8 cellular contexts compared by ENCODE assay signal in the genomic region with DNA sequence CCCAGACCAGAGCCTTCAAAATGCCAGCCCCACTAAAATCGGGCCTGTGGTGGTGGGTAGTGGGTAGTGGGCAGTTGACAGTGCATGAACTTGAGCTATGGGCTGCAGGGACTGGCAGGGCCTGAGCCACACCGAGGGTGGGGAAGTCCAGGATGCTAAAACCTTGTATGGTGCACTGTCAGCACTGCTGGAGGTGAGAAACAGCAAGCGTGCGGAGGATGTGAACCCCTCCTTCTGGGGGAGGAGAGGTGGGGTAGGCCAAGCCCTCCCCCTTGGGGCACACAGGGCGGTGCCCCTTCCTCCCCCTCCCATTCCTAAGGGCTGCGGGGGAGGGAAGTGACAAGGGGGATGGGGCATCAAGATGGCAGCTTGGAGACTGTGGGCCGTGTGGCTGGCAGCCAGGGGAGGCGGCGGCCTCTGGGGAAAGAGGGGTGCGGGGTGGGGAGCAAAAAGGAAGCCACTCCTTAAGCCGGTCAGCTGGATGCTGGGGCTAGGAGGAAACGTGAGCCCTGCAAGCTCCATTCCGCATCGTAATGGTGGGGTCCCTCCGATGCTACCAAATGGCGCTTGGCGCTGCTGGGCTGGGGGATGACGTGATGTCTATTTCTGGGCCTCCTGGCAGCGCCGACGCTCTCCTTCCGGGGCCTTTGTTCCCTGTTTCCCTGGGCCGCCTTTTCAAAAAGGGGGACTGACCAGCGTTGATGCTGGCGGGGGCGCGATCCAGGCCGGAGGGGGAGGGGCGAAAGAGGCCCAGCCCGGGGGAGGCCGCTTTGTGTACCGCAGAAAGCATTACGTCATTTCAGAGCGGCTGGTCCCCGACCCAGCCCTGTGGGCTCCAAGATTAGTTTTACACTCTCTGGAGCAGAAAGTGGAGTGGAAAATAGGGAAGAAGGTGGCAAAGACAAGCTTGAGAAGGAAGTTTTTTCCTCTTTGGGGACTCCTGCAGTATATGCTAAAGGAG. TPM values are rescaled to one million over a fixed set of nuclear protein-coding genes. Genes with fewer than 3 reads are reported as not detected.
DNase-seq lines count a peak whose midpoint lies in the region; ATAC-seq and TF ChIP-seq lines count a peak whose summit lies in the region.

No MANE protein-coding gene starts in this region.

- H3K4me1 ChIP-seq in DND-41 (ENCODE audit: insufficient read depth, low read length): peaks cover 44% of the 10 kb centered on the region
- peaks cover 8% of the 10 kb centered on the region for H3K4me1 ChIP-seq in NT2/D1 (ENCODE audit: insufficient read depth, insufficient read length)
- H3K4me1 ChIP-seq in naive thymus-derived CD4-positive, alpha-beta T cell (ENCODE audit: control insufficient read depth in 2 of 2, insufficient read depth in 2 of 2, low read length in 2 of 2): peaks cover 17 to 22% of the 10 kb centered on the region in 2 donors
- H3K4me1 ChIP-seq in stomach smooth muscle (ENCODE audit: control insufficient read depth, insufficient read depth, low read length): peaks cover 30% of the 10 kb centered on the region

- H3K9me3 Mint-ChIP-seq in activated T-cell treated with anti-CD3 and anti-CD28 coated beads, Interleukin-2, amount 50 U/mL, for 72 hours: no peaks in the 10 kb centered on the region
- no peaks in the 10 kb centered on the region for H3K9me3 Mint-ChIP-seq in naive thymus-derived CD4-positive, alpha-beta T cell

- H3K27ac Mint-ChIP-seq in activated T-cell treated with anti-CD3 and anti-CD28 coated beads, Interleukin-2, amount 50 U/mL, for 72 hours: peak overlapping the region; percentile 63
- peak overlapping the region in 5 of 9 donors; percentile 59 to 95 (median 84) for H3K27ac Mint-ChIP-seq in naive thymus-derived CD4-positive, alpha-beta T cell

- H3K4me3 Mint-ChIP-seq in activated T-cell treated with anti-CD3 and anti-CD28 coated beads, Interleukin-2, amount 50 U/mL, for 72 hours: peak overlapping the region; percentile 91 to 100
- H3K4me3 Mint-ChIP-seq in naive thymus-derived CD4-positive, alpha-beta T cell: peak overlapping the region in 5 of 10 donors; percentile 17 to 95 (median 82)

- POLR2A ChIA-PET in naive thymus-derived CD4-positive, alpha-beta T cell (lab: Charles Lee): interaction anchor here (0.7 to 1.5 kb wide), 4 partner anchors 13 to 175 kb away, joined by 3 to 6 read pairs (median 4); a partner anchor contains a TSS

- H3K36me3 ChIP-seq in DND-41 (ENCODE audit: insufficient read depth, low read length) (peaks cover 7% of the 10 kb centered on the region), NT2/D1 (ENCODE audit: insufficient read depth, insufficient read length, low read length) (peaks cover 5% of the 10 kb centered on the region), stomach smooth muscle (ENCODE audit: control insufficient read depth in 2 of 2, insufficient read depth in 2 of 2, low read length in 2 of 2) (peaks cover 0 to 2% of the 10 kb centered on the region in 2 donors)
- H3K36me3 ChIP-seq in naive thymus-derived CD4-positive, alpha-beta T cell (ENCODE audit: control insufficient read depth in 2 of 3, insufficient read depth in 3 of 3, low read length in 3 of 3): no peaks in the 10 kb centered on the region

- H2AFZ ChIP-seq in DND-41 (ENCODE audit: low read depth, low read length): peak overlapping the region; percentile 61

- peaks cover 12% of the 10 kb centered on the region for H3K27me3 Mint-ChIP-seq in activated T-cell treated with anti-CD3 and anti-CD28 coated beads, Interleukin-2, amount 50 U/mL, for 72 hours (ENCODE audit: low read depth)
- H3K27me3 Mint-ChIP-seq in naive thymus-derived CD4-positive, alpha-beta T cell: peaks cover 0 to 24% (median 11%) of the 10 kb centered on the region in 5 donors

- H3K27me3 ChIP-seq in DND-41 (ENCODE audit: insufficient read depth, low read length, poor library complexity) (no peaks in the 10 kb centered on the region), NT2/D1 (ENCODE audit: insufficient read depth, insufficient read length) (peaks cover 6% of the 10 kb centered on the region), stomach smooth muscle (ENCODE audit: control insufficient read depth in 1 of 2, insufficient read depth in 2 of 2, low read length in 2 of 2) (no peaks in the 10 kb centered on the region)
- no peaks in the 10 kb centered on the region for H3K27me3 ChIP-seq in naive thymus-derived CD4-positive, alpha-beta T cell (ENCODE audit: control insufficient read depth in 2 of 2, insufficient read depth in 2 of 2, low read length in 2 of 2)

- H3K4me1 Mint-ChIP-seq in activated T-cell treated with anti-CD3 and anti-CD28 coated beads, Interleukin-2, amount 50 U/mL, for 72 hours (ENCODE audit: low read depth): peaks cover 57% of the 10 kb centered on the region
- peaks cover 0 to 51% (median 37%) of the 10 kb centered on the region in 7 donors for H3K4me1 Mint-ChIP-seq in naive thymus-derived CD4-positive, alpha-beta T cell

- H3K9ac ChIP-seq in DND-41 (ENCODE audit: low read depth, low read length): no peak overlapping the region
- peak overlapping the region; percentile 79 for H3K9ac ChIP-seq in NT2/D1 (ENCODE audit: insufficient read length, low read depth)
- peak overlapping the region; percentile 65 to 80 for H3K9ac ChIP-seq in stomach smooth muscle (ENCODE audit: low read length in 2 of 2)

- no peak for DNase-seq in DND-41
- DNase-seq in NT2/D1 (ENCODE audit: low read depth, low spot score): peak; percentile 71
- peak; percentile 78 to 85 for DNase-seq in activated T-cell treated with anti-CD3 and anti-CD28 coated beads, Interleukin-2, amount 50 U/mL, for 72 hours
- DNase-seq in fibroblast of mammary gland (ENCODE audit: low read depth): peak; percentile 74
- peak in 3 of 9 donors; percentile 33 to 76 (median 45) for DNase-seq in naive thymus-derived CD4-positive, alpha-beta T cell
- DNase-seq in LoVo (ENCODE audit: low spot score): no peak

- peaks cover 32% of the 10 kb centered on the region for H3K79me2 ChIP-seq in DND-41 (ENCODE audit: insufficient read depth, low read length)

- peaks cover 0 to 12% of the 10 kb centered on the region in 2 donors for H3K36me3 Mint-ChIP-seq in activated T-cell treated with anti-CD3 and anti-CD28 coated beads, Interleukin-2, amount 50 U/mL, for 72 hours (ENCODE audit: insufficient read depth in 2 of 2)
- H3K36me3 Mint-ChIP-seq in naive thymus-derived CD4-positive, alpha-beta T cell: peaks cover 0 to 10% (median 1%) of the 10 kb centered on the region in 5 donors

- no peak overlapping the region for H3K27ac ChIP-seq in DND-41 (ENCODE audit: low read length)
- H3K27ac ChIP-seq in naive thymus-derived CD4-positive, alpha-beta T cell (ENCODE audit: low read depth, low read length): no peak overlapping the region
- peak overlapping the region; percentile 91 for H3K27ac ChIP-seq in stomach smooth muscle (ENCODE audit: low read length)

- H3K4me3 ChIP-seq in DND-41 (ENCODE audit: low read depth in 1 of 2, low read length in 2 of 2): peak overlapping the region in 1 of 2 experiments; percentile 67; a peak in 2 of 4 replicates
- peak overlapping the region; percentile 52 for H3K4me3 ChIP-seq in NT2/D1 (ENCODE audit: insufficient read length, low read depth)
- peak overlapping the region; percentile 65 for H3K4me3 ChIP-seq in fibroblast of mammary gland (ENCODE audit: control insufficient read depth, low read depth, low read length)
- H3K4me3 ChIP-seq in naive thymus-derived CD4-positive, alpha-beta T cell (ENCODE audit: low read length): peak overlapping the region; percentile 62
- H3K4me3 ChIP-seq in stomach smooth muscle (ENCODE audit: low read length in 2 of 2): peak overlapping the region; percentile 73 to 83

- H3K4me2 ChIP-seq in DND-41 (ENCODE audit: insufficient read depth, low read length): peak overlapping the region; percentile 84

- no peak for ATAC-seq in DND-41 (ENCODE audit: insufficient read depth, low read depth)
- peak; percentile 17 for ATAC-seq in HG03457 (IDR thresholded peaks at IDR 0.05; ENCODE audit: unreplicated experiment)
- peak; percentile 59 to 61 for ATAC-seq in activated T-cell treated with anti-CD3 and anti-CD28 coated beads, Interleukin-2, amount 50 U/mL, for 72 hours (replicated peaks in 1 of 2)
- peak; percentile 56 for ATAC-seq in naive thymus-derived CD4-positive, alpha-beta T cell

- no peak for TF ChIP-seq CTCF in DND-41 (IDR thresholded peaks at IDR 0.05; ENCODE audit: borderline replicate concordance, extremely low read depth, low read length, poor library complexity, severe bottlenecking)
- TF ChIP-seq CTCF in fibroblast of mammary gland (conservative IDR thresholded peaks at IDR 0.05; ENCODE audit: control insufficient read depth, insufficient read depth, low read depth, low read length): no peak

- intact Hi-C loops in naive thymus-derived CD4-positive, alpha-beta T cell (cut with micrococcal nuclease): loop anchor here (1.0 to 10.0 kb wide), 19 partner anchors 51 to 1903 kb away; a partner anchor contains a TSS

- H3K9me3 ChIP-seq in DND-41 (ENCODE audit: insufficient read depth, low read length, severe bottlenecking) (no peaks in the 10 kb centered on the region), NT2/D1 (ENCODE audit: insufficient read depth, low read length) (no peaks in the 10 kb centered on the region), stomach smooth muscle (ENCODE audit: control insufficient read depth in 2 of 2, low read length in 2 of 2) (no peaks in the 10 kb centered on the region)
- no peaks in the 10 kb centered on the region for H3K9me3 ChIP-seq in naive thymus-derived CD4-positive, alpha-beta T cell (ENCODE audit: control insufficient read depth in 2 of 3, low read length in 3 of 3)

- 0 out of 2 replicates have a peak, but pooled peaks cover 2% of the 10 kb centered on the region for H4K20me1 ChIP-seq in DND-41 (ENCODE audit: insufficient read depth, low read length)

- CTCF ChIA-PET in naive thymus-derived CD4-positive, alpha-beta T cell (lab: Charles Lee): no interaction called here

RNA-seq across cellular contexts. Expression of a gene that starts 0.8 kb away (rescaled TPM):
- 10 to 100 TPM; 30.6 to 35.3 TPM for total RNA-seq in activated T-cell treated with anti-CD3 and anti-CD28 coated beads, Interleukin-2, amount 50 U/mL, for 72 hours
- 10 to 100 TPM in 2 of 5 experiments, 1 to 10 TPM in 3; 1.4 to 22.9 (median 2.7) TPM for total RNA-seq in naive thymus-derived CD4-positive, alpha-beta T cell
- polyA plus RNA-seq in naive thymus-derived CD4-positive, alpha-beta T cell: under 1 TPM; 0.39 to 0.48 TPM

RNA-seq across cellular contexts. Expression of a gene that starts 3.1 kb away (rescaled TPM):
- total RNA-seq in activated T-cell treated with anti-CD3 and anti-CD28 coated beads, Interleukin-2, amount 50 U/mL, for 72 hours: 10 to 100 TPM; 62.8 to 67.3 TPM
- total RNA-seq in naive thymus-derived CD4-positive, alpha-beta T cell: 100 to 1,000 TPM in 4 of 5 experiments, 10 to 100 TPM in 1; 87.2 to 138 (median 106) TPM
- polyA plus RNA-seq in naive thymus-derived CD4-positive, alpha-beta T cell: 10 to 100 TPM; 25.4 to 40.5 TPM

RNA-seq across cellular contexts. Expression of a gene that starts 51.0 kb away (rescaled TPM):
- total RNA-seq in activated T-cell treated with anti-CD3 and anti-CD28 coated beads, Interleukin-2, amount 50 U/mL, for 72 hours: 10 to 100 TPM; 31.7 to 33.8 TPM
- total RNA-seq in naive thymus-derived CD4-positive, alpha-beta T cell: 10 to 100 TPM; 34.0 to 83.9 (median 41.4) TPM
- 10 to 100 TPM; 19.1 to 19.7 TPM for polyA plus RNA-seq in naive thymus-derived CD4-positive, alpha-beta T cell

Comparison
In these comparisons a context has a peak if more than half of its experiments do, and no peak if none do; other contexts are left out.
1. DNase-seq: peak in NT2/D1 (single experiment), activated T-cell treated with anti-CD3 and anti-CD28 coated beads, Interleukin-2, amount 50 U/mL, for 72 hours (2 of 2) and fibroblast of mammary gland (single experiment); none in DND-41 (single experiment) and LoVo (single experiment).